7 cellular contexts compared by ENCODE assay signal in the genomic region with DNA sequence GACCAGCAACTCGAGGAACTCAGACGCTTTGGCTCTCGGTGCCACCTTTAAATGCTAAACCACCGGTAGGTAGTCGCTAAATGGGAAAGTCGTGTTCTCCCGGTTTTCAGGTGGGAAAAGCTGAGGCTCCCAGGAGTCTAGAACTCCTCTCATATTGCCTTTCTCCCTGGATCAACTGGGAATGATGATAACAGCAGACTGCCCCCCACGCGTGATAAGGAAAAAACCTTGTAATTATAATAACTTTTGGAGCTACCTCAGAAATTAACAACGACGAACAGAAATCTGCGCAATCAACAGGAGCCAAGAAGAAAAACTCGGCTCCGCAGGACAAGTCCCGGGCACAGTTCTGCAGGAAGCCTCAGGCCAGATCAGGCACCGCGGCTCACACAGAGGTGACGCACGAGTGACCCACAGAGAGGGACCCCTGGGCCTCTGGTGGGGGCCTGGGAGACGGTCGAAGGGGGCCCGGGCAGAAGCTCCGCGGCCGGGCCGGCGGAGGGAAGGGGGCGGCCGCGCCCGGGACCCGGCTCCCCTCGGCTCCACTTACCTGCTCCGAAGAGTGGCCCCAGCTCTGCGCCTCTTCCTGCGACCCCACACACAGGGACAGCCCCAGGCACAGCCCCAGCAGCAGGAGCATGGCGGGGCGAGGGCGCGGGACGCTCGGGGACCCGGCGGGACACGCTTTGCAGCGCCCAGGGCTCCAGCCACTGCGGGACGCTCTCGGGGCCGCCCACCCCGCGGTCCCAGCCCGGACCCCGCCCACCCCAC. TPM values are rescaled to one million over a fixed set of nuclear protein-coding genes. Genes with fewer than 3 reads are reported as not detected.
A peak's percentile ranks its signal among the peaks of the same experiment; 100 is the strongest.
DNase-seq lines count a peak whose midpoint lies in the region; ATAC-seq and TF ChIP-seq lines count a peak whose summit lies in the region.

A gene (minus strand): TSS at position 714 of the 771 bp plus-strand sequence. CDS start 74 bp downstream, at position 640.

- no peaks in the 10 kb centered on the region for H4K20me1 ChIP-seq in MM.1S (ENCODE audit: insufficient read depth, low read length)

- no peak within 1 kb of the TSS for H2AFZ ChIP-seq in MM.1S (ENCODE audit: low read length)

- H3K9me3 ChIP-seq in MM.1S (replicated peaks; ENCODE audit: insufficient read depth, low read length) (no peaks in the 10 kb centered on the region), lung (ENCODE audit: control insufficient read depth in 2 of 2, insufficient read depth in 1 of 2, low read length in 1 of 2) (no peaks in the 10 kb centered on the region), thoracic aorta (no peaks in the 10 kb centered on the region)

- no peaks in the 10 kb centered on the region for H3K36me3 ChIP-seq in MM.1S (replicated peaks; ENCODE audit: insufficient read depth, low read length)
- H3K36me3 ChIP-seq in lung (ENCODE audit: control insufficient read depth in 2 of 2, insufficient read depth in 2 of 2, low read length in 2 of 2) = no peaks in the 10 kb centered on the region
- H3K36me3 ChIP-seq in thoracic aorta = no peaks in the 10 kb centered on the region

- H3K4me3 Mint-ChIP-seq in chondrocyte (ENCODE audit: unreplicated experiment) = peak within 1 kb of the TSS; percentile 68

- H3K36me3 Mint-ChIP-seq in chondrocyte (ENCODE audit: low read depth) = peaks cover 2% of the 10 kb centered on the region

- TF ChIP-seq CTCF in MM.1S (IDR thresholded peaks at IDR 0.05; ENCODE audit: low read length) (no peak), chondrocyte (IDR thresholded peaks at IDR 0.05) (no peak), lung (IDR thresholded peaks at IDR 0.05; ENCODE audit: control extremely low read depth, extremely low read depth) (no peak), thoracic aorta (IDR thresholded peaks at IDR 0.05) (no peak)

- whole genome bisulfite sequencing in lung, 2 donors = 1 to 2% methylated on average over 34 to 54 of the region's 54 CpGs

- H3K27ac ChIP-seq in MM.1S (ENCODE audit: low read length) (no peak within 1 kb of the TSS), lung (ENCODE audit: low read depth in 1 of 2, low read length in 1 of 2) (peak within 1 kb of the TSS in 1 of 2 donors; percentile 20), thoracic aorta (no peak within 1 kb of the TSS)

- H3K4me2 ChIP-seq in MM.1S (ENCODE audit: low read depth, low read length) = peak within 1 kb of the TSS; percentile 59; the same call in 1 of the 2 replicates

- no peak within 1 kb of the TSS for H3K9ac ChIP-seq in MM.1S (ENCODE audit: low read length)

- H3K4me1 ChIP-seq in MM.1S (ENCODE audit: low read length) (no peaks in the 10 kb centered on the region), lung (ENCODE audit: control insufficient read depth in 2 of 2, insufficient read depth in 2 of 2, low read length in 2 of 2) (peaks cover 0 to 5% of the 10 kb centered on the region in 2 donors), thoracic aorta (ENCODE audit: control insufficient read depth in 1 of 2, low read depth in 2 of 2) (peaks cover 5 to 15% of the 10 kb centered on the region in 2 donors)

- no peaks in the 10 kb centered on the region for H3K9me2 ChIP-seq in MM.1S (replicated peaks; ENCODE audit: insufficient read depth, low read length)

- H3K27me3 ChIP-seq in MM.1S (replicated peaks; ENCODE audit: insufficient read depth, low read length) (no peaks in the 10 kb centered on the region), lung (ENCODE audit: control insufficient read depth, insufficient read depth) (no peaks in the 10 kb centered on the region), thoracic aorta (replicated peaks; ENCODE audit: insufficient read depth) (no peaks in the 10 kb centered on the region)

- ATAC-seq in lung (ENCODE audit: insufficient read depth, low FRiP score) (peak; percentile 14), thoracic aorta (ENCODE audit: insufficient number of reproducible peaks, low FRiP score, low read depth) (no peak), GM21526 (IDR thresholded peaks at IDR 0.05; ENCODE audit: low FRiP score, unreplicated experiment) (no peak)

- no peaks in the 10 kb centered on the region for H3F3A ChIP-seq in MM.1S (ENCODE audit: insufficient read depth, low read length)

- H3K4me1 Mint-ChIP-seq in chondrocyte (ENCODE audit: low read depth) = peaks cover 25% of the 10 kb centered on the region

- H3K4me3 ChIP-seq in MM.1S (ENCODE audit: low read length) (peak within 1 kb of the TSS; percentile 26; the same call in 1 of the 2 replicates), lung (peak within 1 kb of the TSS; percentile 72), thoracic aorta (peak within 1 kb of the TSS; percentile 80)

- H3K27ac Mint-ChIP-seq in chondrocyte (ENCODE audit: unreplicated experiment) = no peak within 1 kb of the TSS

- H3K27me3 Mint-ChIP-seq in chondrocyte (ENCODE audit: low read depth) = peaks cover 40% of the 10 kb centered on the region

- DNase-seq in MM.1S (no peak), chondrocyte (ENCODE audit: low spot score) (no peak), lung (ENCODE audit: low spot score) (no peak), thoracic aorta (ENCODE audit: low spot score) (no peak), COR-L47 (lab: John Stamatoyannopoulos, UW) (no peak), NCI-H2227 treated with DMSO at 0.1 percent for 48 hours (lab: John Stamatoyannopoulos, UW) (no peak)

- no peaks in the 10 kb centered on the region for H3K9me3 Mint-ChIP-seq in chondrocyte (ENCODE audit: low read depth)

- H3K79me2 ChIP-seq in MM.1S (ENCODE audit: low read length) = no peaks in the 10 kb centered on the region

RNA-seq across cellular contexts. Expression of the gene that starts here (rescaled TPM):
- total RNA-seq in chondrocyte (3.4 to 19.5 TPM (median 4.1 TPM) in 3 replicates), lung (10 to 100 TPM; 10.9 to 68.5 TPM), thoracic aorta (10 to 100 TPM; 15.9 to 74.5 TPM)
- 1 to 10 TPM in 1 of 2 donors, under 1 TPM in 1; 0.88 to 1.9 TPM for polyA plus RNA-seq in lung

Comparison
In these comparisons a context has a peak if more than half of its experiments do, and no peak if none do; other contexts are left out.
1. H3K4me3 ChIP-seq: peak in every context shown above with its lines; median percentile 80 in thoracic aorta; 72 in lung; 26 in MM.1S.